ENCODE assay signal across 29 cellular contexts in genomic region chr10:88642254-88642653, GRCh38. TPM values are rescaled to one million over a fixed set of nuclear protein-coding genes. Genes with fewer than 3 reads are reported as not detected.
"Had no signal": no experiment of that assay in that cellular context is flagged by ENCODE, and none has a peak within 500 bp of the region (broad histone marks: within the 10 kb centered on the region; RNA-seq: fewer than 3 reads in every experiment).

No MANE protein-coding gene starts in this region.

- H3K9me3 ChIP-seq: neutrophil, psoas muscle had no signal

- DNase-seq: effector memory CD4-positive, alpha-beta T cell; gastrocnemius medialis; heart right ventricle; hypothalamus; naive thymus-derived CD4-positive, alpha-beta T cell; psoas muscle; retina; right lobe of liver; spleen; stimulated activated CD4-positive, alpha-beta T cell treated with anti-CD3 and anti-CD28 coated beads, Interleukin-15, amount 100 ng/mL, for 24 hours; stimulated activated CD4-positive, alpha-beta T cell treated with anti-CD3 and anti-CD28 coated beads, Interleukin-1b, Interleukin-23, amount 100 ng/mL, for 48 hours; stimulated activated CD4-positive, alpha-beta T cell treated with anti-CD3 and anti-CD28 coated beads, Interleukin-4, amount 100 ng/mL, for 24 hours; transverse colon had no signal

- H3K27me3 ChIP-seq: esophagus muscularis mucosa, gastrocnemius medialis, neutrophil, right lobe of liver, spleen, transverse colon had no signal

- H3K27ac ChIP-seq: epithelial cell of prostate, esophagus muscularis mucosa, gastrocnemius medialis, heart right ventricle, neutrophil, psoas muscle, right lobe of liver, spleen, thoracic aorta, transverse colon had no signal

- H3K4me1 ChIP-seq: esophagus muscularis mucosa, gastrocnemius medialis, psoas muscle, right lobe of liver, transverse colon had no signal

- H3K4me3 ChIP-seq: esophagus muscularis mucosa, gastrocnemius medialis, heart right ventricle, psoas muscle, right lobe of liver, spleen, thoracic aorta, transverse colon had no signal

- H3K36me3 ChIP-seq: esophagus muscularis mucosa, gastrocnemius medialis, heart right ventricle, neutrophil, right lobe of liver, spleen, thoracic aorta, transverse colon had no signal

- FAIRE-seq: endometrium, islet of Langerhans had no signal

RNA-seq across cellular contexts. Expression of gene LIPF, which starts 22.0 kb away (rescaled TPM):
- total RNA-seq: esophagus muscularis mucosa; fibroblast of villous mesenchyme; heart right ventricle; left lobe of liver; lower leg skin; mammary epithelial cell; mesenteric fat pad; mononuclear cell; naive thymus-derived CD4-positive, alpha-beta T cell; osteoblast; psoas muscle; right lobe of liver; skeletal muscle tissue; spleen; thoracic aorta; transverse colon; ureter had no signal
- polyA plus RNA-seq: mammary epithelial cell; naive thymus-derived CD4-positive, alpha-beta T cell; neural cell had no signal

RNA-seq across cellular contexts. Expression of gene LIPJ, which starts 55.7 kb away (rescaled TPM):
- total RNA-seq: mesenteric fat pad, mononuclear cell had no signal
- polyA plus RNA-seq: mammary epithelial cell; naive thymus-derived CD4-positive, alpha-beta T cell had no signal
